32 cellular contexts compared by ENCODE assay signal in genomic region chr18:36274296-36274695, GRCh38. TPM values are rescaled to one million over a fixed set of nuclear protein-coding genes. Genes with fewer than 3 reads are reported as not detected.
"Had no signal": no experiment of that assay in that cellular context is flagged by ENCODE, and none has a peak within 500 bp of the region (broad histone marks: within the 10 kb centered on the region; RNA-seq: fewer than 3 reads in every experiment).

No MANE protein-coding gene starts in this region.

- H3K9me3 Mint-ChIP-seq: natural killer cell; nephron; neural progenitor cell; stimulated activated memory B cell treated with anti-CD40 and anti-IgM and Interleukin-4, amounts not matched to agents 10 μg/mL and 1 μg/mL and 100 μg/mL, for 72 hours; stimulated activated naive CD8-positive, alpha-beta T cell treated with anti-CD3 and anti-CD28 coated beads, Interleukin-15, amount 100 ng/mL, for 72 hours; type B pancreatic cell had no signal

- DNase-seq: natural killer cell; occipital lobe; ovary; posterior cingulate gyrus; psoas muscle; right cardiac atrium; right lobe of liver; sigmoid colon; spleen; stimulated activated CD4-positive, alpha-beta T cell treated with anti-CD3 and anti-CD28 coated beads, Interleukin-12 subunit alpha, Interleukin-12 subunit beta, amount 100 ng/mL, for 4 hours; stimulated activated CD4-positive, alpha-beta T cell treated with anti-CD3 and anti-CD28 coated beads, Interleukin-1b, Interleukin-23, amount 100 ng/mL, for 48 hours; stimulated activated CD4-positive, alpha-beta T cell treated with anti-CD3 and anti-CD28 coated beads, Interleukin-4, amount 100 ng/mL, for 1 hour; stimulated activated CD4-positive, alpha-beta T cell treated with anti-CD3 and anti-CD28 coated beads, Interleukin-4, amount 100 ng/mL, for 4 hours; stimulated activated CD8-positive, alpha-beta memory T cell treated with anti-CD3 and anti-CD28 coated beads, Interleukin-4, amount 100 ng/mL, for 48 hours; stimulated activated naive CD4-positive, alpha-beta T cell; stimulated activated naive CD8-positive, alpha-beta T cell treated with anti-CD3 and anti-CD28 coated beads, Interleukin-15, amount 100 ng/mL, for 72 hours; stimulated activated naive CD8-positive, alpha-beta T cell treated with anti-CD3 and anti-CD28 coated beads, Interleukin-15, Interleukin-2, amounts not matched to agents 100 U/mL and 50 U/mL, for 24 hours; substantia nigra; testis; tibial artery; transverse colon; upper lobe of right lung; uterus had no signal

- H3K36me3 Mint-ChIP-seq: natural killer cell; neural progenitor cell; stimulated activated memory B cell treated with anti-CD40 and anti-IgM and Interleukin-4, amounts not matched to agents 10 μg/mL and 1 μg/mL and 100 μg/mL, for 72 hours; type B pancreatic cell had no signal

- H3K79me2 ChIP-seq: parathyroid adenoma had no signal

- H3K27me3 ChIP-seq: ovary, right lobe of liver, suprapubic skin, testis, uterus had no signal

- H3K27ac Mint-ChIP-seq: natural killer cell; nephron; neural progenitor cell; progenitor cell of endocrine pancreas; stimulated activated memory B cell treated with anti-CD40 and anti-IgM and Interleukin-4, amounts not matched to agents 10 μg/mL and 1 μg/mL and 100 μg/mL, for 72 hours; type B pancreatic cell had no signal

- H3K4me1 ChIP-seq: neural progenitor cell, parathyroid adenoma, psoas muscle, right lobe of liver, sigmoid colon, spleen, suprapubic skin, testis, tibial artery, transverse colon, upper lobe of right lung, uterus had no signal

- H2AFZ ChIP-seq: neural progenitor cell, parathyroid adenoma had no signal

- H3K9ac ChIP-seq: neural progenitor cell, parathyroid adenoma had no signal

- H3K4me1 Mint-ChIP-seq: natural killer cell; nephron; stimulated activated memory B cell treated with anti-CD40 and anti-IgM and Interleukin-4, amounts not matched to agents 10 μg/mL and 1 μg/mL and 100 μg/mL, for 72 hours; stimulated activated naive CD8-positive, alpha-beta T cell treated with anti-CD3 and anti-CD28 coated beads, Interleukin-15, amount 100 ng/mL, for 72 hours had no signal

- ATAC-seq: natural killer cell; psoas muscle; right cardiac atrium; stimulated activated memory B cell treated with anti-CD40 and anti-IgM and Interleukin-4, amounts not matched to agents 10 μg/mL and 1 μg/mL and 100 μg/mL, for 72 hours; stimulated activated naive CD8-positive, alpha-beta T cell treated with anti-CD3 and anti-CD28 coated beads, Interleukin-15, amount 100 ng/mL, for 72 hours; stimulated activated naive CD8-positive, alpha-beta T cell treated with anti-CD3 and anti-CD28 coated beads, Interleukin-15, Interleukin-2, amounts not matched to agents 100 U/mL and 50 U/mL, for 24 hours; upper lobe of right lung had no signal

- H3K9me3 ChIP-seq: ovary, psoas muscle, right lobe of liver, sigmoid colon, spleen, suprapubic skin, testis, tibial artery, transverse colon, upper lobe of right lung, uterus had no signal

- H3K4me3 Mint-ChIP-seq: natural killer cell; nephron; neural progenitor cell; stimulated activated memory B cell treated with anti-CD40 and anti-IgM and Interleukin-4, amounts not matched to agents 10 μg/mL and 1 μg/mL and 100 μg/mL, for 72 hours; stimulated activated naive CD8-positive, alpha-beta T cell treated with anti-CD3 and anti-CD28 coated beads, Interleukin-15, amount 100 ng/mL, for 72 hours; type B pancreatic cell had no signal

- H3K27ac ChIP-seq: neural progenitor cell, ovary, parathyroid adenoma, psoas muscle, right lobe of liver, sigmoid colon, skin epidermis, spleen, suprapubic skin, testis, tibial artery, transverse colon, upper lobe of right lung, uterus had no signal

- H3K4me2 ChIP-seq: neural progenitor cell, smooth muscle cell had no signal

- H3K4me3 ChIP-seq: neural progenitor cell, ovary, psoas muscle, right lobe of liver, sigmoid colon, skin epidermis, smooth muscle cell, spleen, suprapubic skin, testis, tibial artery, transverse colon, upper lobe of right lung, uterus had no signal

- H3K36me3 ChIP-seq: neural progenitor cell, ovary, sigmoid colon, spleen, suprapubic skin, tibial artery, transverse colon, upper lobe of right lung, uterus had no signal

RNA-seq across cellular contexts. Expression of gene FHOD3, which starts 23.2 kb away (rescaled TPM):
- total RNA-seq: natural killer cell had no signal
